ENCODE assay signal across 20 cellular contexts in genomic region chr6:15317251-15317650, GRCh38.
DNase-seq lines count a peak whose midpoint lies in the region; ATAC-seq, FAIRE-seq and TF ChIP-seq lines count a peak whose summit lies in the region.
"Had no signal": no experiment of that assay in that cellular context is flagged by ENCODE, and none has a peak within 500 bp of the region (broad histone marks: within the 10 kb centered on the region; RNA-seq: fewer than 3 reads in every experiment).

No MANE protein-coding gene starts in this region.

- no peak for TF ChIP-seq CTCF in right atrium auricular region (IDR thresholded peaks at IDR 0.05)

- H3K4me3 ChIP-seq in right atrium auricular region: no peak overlapping the region
- H3K4me3 ChIP-seq: heart right ventricle, left ventricle myocardium inferior, SK-N-MC, skin epidermis, upper lobe of right lung had no signal

- peaks cover 15% of the 10 kb centered on the region for H3K36me3 Mint-ChIP-seq in activated naive CD4-positive, alpha-beta T cell treated with anti-CD3 and anti-CD28 coated beads, Interleukin-2, amount 10 ng/mL, durations not matched to agents 7 days and 5 days
- peaks cover 6% of the 10 kb centered on the region for H3K36me3 Mint-ChIP-seq in activated naive CD8-positive, alpha-beta T cell
- peaks cover 20% of the 10 kb centered on the region for H3K36me3 Mint-ChIP-seq in stimulated activated effector memory CD8-positive, alpha-beta T cell treated with anti-CD3 and anti-CD28 coated beads, Interleukin-12 subunit alpha, Interleukin-12 subunit beta, amount 100 ng/mL, for 72 hours
- H3K36me3 Mint-ChIP-seq: immature natural killer cell had no signal

- FAIRE-seq in GM19239 (lab: Jason Lieb, UNC): peak; percentile 40
- FAIRE-seq: bronchial epithelial cell had no signal

- no peaks in the 10 kb centered on the region for H3K27me3 ChIP-seq in right atrium auricular region
- H3K27me3 ChIP-seq: heart right ventricle, upper lobe of right lung had no signal

- no peaks in the 10 kb centered on the region for H3K9me3 Mint-ChIP-seq in activated naive CD4-positive, alpha-beta T cell treated with anti-CD3 and anti-CD28 coated beads, Interleukin-2, amount 10 ng/mL, durations not matched to agents 7 days and 5 days
- no peaks in the 10 kb centered on the region for H3K9me3 Mint-ChIP-seq in activated naive CD8-positive, alpha-beta T cell (ENCODE audit: low read depth)
- H3K9me3 Mint-ChIP-seq in stimulated activated effector memory CD8-positive, alpha-beta T cell treated with anti-CD3 and anti-CD28 coated beads, Interleukin-12 subunit alpha, Interleukin-12 subunit beta, amount 100 ng/mL, for 72 hours: no peaks in the 10 kb centered on the region
- H3K9me3 Mint-ChIP-seq: immature natural killer cell had no signal

- CTCF ChIA-PET in activated naive CD4-positive, alpha-beta T cell treated with anti-CD3 and anti-CD28 coated beads, Interleukin-2, amount 10 ng/mL, durations not matched to agents 7 days and 5 days (lab: Charles Lee): interaction anchor here (1.5 kb wide), 1 partner anchor 9 kb away, joined by 4 read pairs; no protein-coding TSS in a partner anchor

- H3K4me3 Mint-ChIP-seq in activated naive CD4-positive, alpha-beta T cell treated with anti-CD3 and anti-CD28 coated beads, Interleukin-2, amount 10 ng/mL, durations not matched to agents 7 days and 5 days: no peak overlapping the region
- peak overlapping the region; percentile 38 for H3K4me3 Mint-ChIP-seq in activated naive CD8-positive, alpha-beta T cell
- no peak overlapping the region for H3K4me3 Mint-ChIP-seq in stimulated activated effector memory CD8-positive, alpha-beta T cell treated with anti-CD3 and anti-CD28 coated beads, Interleukin-12 subunit alpha, Interleukin-12 subunit beta, amount 100 ng/mL, for 72 hours

- H3K4me1 ChIP-seq in right atrium auricular region: peaks cover 0 to 35% of the 10 kb centered on the region in 2 donors

- H3K9me3 ChIP-seq in right atrium auricular region: no peaks in the 10 kb centered on the region
- H3K9me3 ChIP-seq: heart right ventricle, left ventricle myocardium inferior, upper lobe of right lung had no signal

- peaks cover 67% of the 10 kb centered on the region for H3K4me1 Mint-ChIP-seq in activated naive CD4-positive, alpha-beta T cell treated with anti-CD3 and anti-CD28 coated beads, Interleukin-2, amount 10 ng/mL, durations not matched to agents 7 days and 5 days
- H3K4me1 Mint-ChIP-seq in activated naive CD8-positive, alpha-beta T cell (ENCODE audit: low read depth): peaks cover 97% of the 10 kb centered on the region
- H3K4me1 Mint-ChIP-seq in stimulated activated effector memory CD8-positive, alpha-beta T cell treated with anti-CD3 and anti-CD28 coated beads, Interleukin-12 subunit alpha, Interleukin-12 subunit beta, amount 100 ng/mL, for 72 hours: peaks cover 83% of the 10 kb centered on the region

- H3K36me3 ChIP-seq in right atrium auricular region: no peaks in the 10 kb centered on the region
- H3K36me3 ChIP-seq: heart right ventricle, left ventricle myocardium inferior, upper lobe of right lung had no signal

- no peak for DNase-seq in activated naive CD4-positive, alpha-beta T cell treated with anti-CD3 and anti-CD28 coated beads, Interleukin-2, amount 10 ng/mL, durations not matched to agents 7 days and 5 days
- no peak for DNase-seq in activated naive CD4-positive, alpha-beta T cell treated with anti-CD3 and anti-CD28 coated beads, Interleukin-2, amount 50 U/mL, for 16 hours
- DNase-seq in GM19239 (ENCODE audit: insufficient read length, low spot score) (no peak), right atrium auricular region (ENCODE audit: low spot score) (no peak)
- DNase-seq in stimulated activated effector memory CD8-positive, alpha-beta T cell treated with anti-CD3 and anti-CD28 coated beads, Interleukin-12 subunit alpha, Interleukin-12 subunit beta, amount 100 ng/mL, for 72 hours (ENCODE audit: low spot score in 2 of 2): no peak
- no peak for DNase-seq in stimulated activated CD4-positive, alpha-beta T cell treated with anti-CD3 and anti-CD28 coated beads, Interleukin-1b, Interleukin-23, amount 100 ng/mL, for 48 hours
- DNase-seq: COR-L47; heart right ventricle; immature natural killer cell; left ventricle myocardium inferior; NCI-H1436 treated with DMSO at 0.1 percent for 48 hours; NCI-H524; stimulated activated CD4-positive, alpha-beta T cell treated with anti-CD3 and anti-CD28 coated beads, Interleukin-2, amount 100 ng/mL, for 48 hours; upper lobe of right lung had no signal

- peak overlapping the region; percentile 55 for H3K27ac Mint-ChIP-seq in activated naive CD4-positive, alpha-beta T cell treated with anti-CD3 and anti-CD28 coated beads, Interleukin-2, amount 10 ng/mL, durations not matched to agents 7 days and 5 days
- peak overlapping the region; percentile 88 for H3K27ac Mint-ChIP-seq in activated naive CD8-positive, alpha-beta T cell
- H3K27ac Mint-ChIP-seq in stimulated activated effector memory CD8-positive, alpha-beta T cell treated with anti-CD3 and anti-CD28 coated beads, Interleukin-12 subunit alpha, Interleukin-12 subunit beta, amount 100 ng/mL, for 72 hours: peak overlapping the region; percentile 54
- H3K27ac Mint-ChIP-seq: progenitor cell of endocrine pancreas had no signal

- no peak for ATAC-seq in stimulated activated effector memory CD8-positive, alpha-beta T cell treated with anti-CD3 and anti-CD28 coated beads, Interleukin-12 subunit alpha, Interleukin-12 subunit beta, amount 100 ng/mL, for 72 hours
- no peak for ATAC-seq in HG03521 (IDR thresholded peaks at IDR 0.05; ENCODE audit: unreplicated experiment)
- ATAC-seq: heart right ventricle, upper lobe of right lung had no signal

- H3K27me3 Mint-ChIP-seq in activated naive CD4-positive, alpha-beta T cell treated with anti-CD3 and anti-CD28 coated beads, Interleukin-2, amount 10 ng/mL, durations not matched to agents 7 days and 5 days: no peaks in the 10 kb centered on the region
- no peaks in the 10 kb centered on the region for H3K27me3 Mint-ChIP-seq in activated naive CD8-positive, alpha-beta T cell
- H3K27me3 Mint-ChIP-seq: progenitor cell of endocrine pancreas had no signal

- H3K27ac ChIP-seq in right atrium auricular region: no peak overlapping the region
- H3K27ac ChIP-seq: heart right ventricle, left ventricle myocardium inferior, SK-N-MC, skin epidermis, upper lobe of right lung had no signal
